8 cellular contexts compared by ENCODE assay signal in the genomic region with DNA sequence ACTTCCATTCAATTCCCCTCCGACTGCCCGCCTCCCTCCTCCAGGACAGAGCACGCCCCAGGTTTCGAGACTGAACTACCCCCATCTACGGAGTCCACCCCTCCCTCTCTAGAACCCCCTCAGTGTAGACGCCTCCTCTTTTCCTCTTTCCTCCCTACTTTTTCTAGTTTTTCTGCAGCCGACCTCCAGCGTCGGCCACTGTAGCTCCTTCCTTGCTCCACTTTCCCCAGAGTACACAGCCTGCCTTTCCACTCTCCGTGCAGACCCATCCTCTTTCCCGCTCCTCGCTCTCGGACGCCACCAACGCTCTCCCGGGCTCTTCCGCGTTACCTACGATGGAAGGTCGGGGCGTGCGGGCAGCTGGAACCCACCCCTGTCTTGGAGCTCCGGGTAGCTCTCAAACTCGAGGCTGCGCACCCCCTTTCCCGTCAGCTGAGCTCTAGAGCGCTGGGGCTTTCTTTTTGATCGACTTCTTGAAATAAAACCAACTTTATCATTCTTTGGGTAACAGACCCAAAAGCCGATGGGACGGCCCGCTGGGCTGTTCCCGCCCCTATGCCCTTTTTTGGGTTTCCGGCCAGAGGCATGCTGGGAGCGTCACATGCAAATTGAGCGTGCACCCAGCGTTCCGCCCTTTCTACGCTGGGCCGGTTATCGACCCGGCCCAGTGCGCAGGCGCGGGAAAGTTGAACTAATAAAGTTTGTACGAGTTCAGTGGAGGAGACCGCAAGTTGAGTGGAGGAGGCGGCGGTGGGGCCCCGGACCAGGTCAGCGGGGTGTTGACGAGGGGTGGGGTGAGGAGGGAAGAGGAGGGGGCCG. TPM values are rescaled to one million over a fixed set of nuclear protein-coding genes. Genes with fewer than 3 reads are reported as not detected.
DNase-seq lines count a peak whose midpoint lies in the region; ATAC-seq and TF ChIP-seq lines count a peak whose summit lies in the region.

TSS of gene BCL2L12 (plus strand) at position 633 of the 819 bp plus-strand sequence. CDS start 760 bp downstream, outside the sequence.
A gene with protein sequence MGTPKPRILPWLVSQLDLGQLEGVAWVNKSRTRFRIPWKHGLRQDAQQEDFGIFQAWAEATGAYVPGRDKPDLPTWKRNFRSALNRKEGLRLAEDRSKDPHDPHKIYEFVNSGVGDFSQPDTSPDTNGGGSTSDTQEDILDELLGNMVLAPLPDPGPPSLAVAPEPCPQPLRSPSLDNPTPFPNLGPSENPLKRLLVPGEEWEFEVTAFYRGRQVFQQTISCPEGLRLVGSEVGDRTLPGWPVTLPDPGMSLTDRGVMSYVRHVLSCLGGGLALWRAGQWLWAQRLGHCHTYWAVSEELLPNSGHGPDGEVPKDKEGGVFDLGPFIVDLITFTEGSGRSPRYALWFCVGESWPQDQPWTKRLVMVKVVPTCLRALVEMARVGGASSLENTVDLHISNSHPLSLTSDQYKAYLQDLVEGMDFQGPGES (minus strand): TSS at position 557 of the 819 bp plus-strand sequence. CDS start 1,019 bp downstream, outside the sequence.

- ATAC-seq in GM18505 (IDR thresholded peaks at IDR 0.05; ENCODE audit: unreplicated experiment) (peak; percentile 77), HG02938 (IDR thresholded peaks at IDR 0.05; ENCODE audit: unreplicated experiment) (peak; percentile 83)

- intact Hi-C loops in ascending aorta (cut with DNase I) (loop anchor here (1.0 kb wide), 1 partner anchor 11 kb away; no protein-coding TSS in a partner anchor), uterus (cut with DNase I; ENCODE audit: low total_unique reads) (no loop called here)

- H3K4me1 ChIP-seq in ascending aorta (peaks cover 0 to 18% of the 10 kb centered on the region in 2 donors), right atrium auricular region (peaks cover 0 to 30% of the 10 kb centered on the region in 2 donors), uterus (peaks cover 0 to 6% of the 10 kb centered on the region in 2 donors)

- H3K9me3 ChIP-seq in ascending aorta (no peaks in the 10 kb centered on the region), right atrium auricular region (no peaks in the 10 kb centered on the region), uterus (no peaks in the 10 kb centered on the region)

- TF ChIP-seq POLR2A in GM18505 (IDR thresholded peaks at IDR 0.05; ENCODE audit: borderline replicate concordance, extremely low read depth, insufficient read depth, insufficient read length) (peak; percentile 71), uterus (IDR thresholded peaks at IDR 0.05) (peak; percentile 69 to 73)

- H3K27me3 ChIP-seq in ascending aorta (no peaks in the 10 kb centered on the region), right atrium auricular region (no peaks in the 10 kb centered on the region), uterus (no peaks in the 10 kb centered on the region)

- H3K36me3 ChIP-seq in ascending aorta (peaks cover 23 to 28% of the 10 kb centered on the region in 2 donors), right atrium auricular region (peaks cover 26% of the 10 kb centered on the region), uterus (no peaks in the 10 kb centered on the region)

- H3K4me3 ChIP-seq in ascending aorta, result peak within 1 kb of the TSS; percentile 83
- peak within 1 kb of the TSS; percentile 58 to 82 for H3K4me3 ChIP-seq in right atrium auricular region
- H3K4me3 ChIP-seq in uterus, result peak within 1 kb of the TSS; percentile 61 to 77

- DNase-seq in NCI-H2029 treated with DMSO at 0.1 percent for 48 hours (lab: John Stamatoyannopoulos, UW) (peak; percentile 92), T-helper 22 cell (ENCODE audit: low read depth) (peak; percentile 97), ascending aorta (ENCODE audit: low spot score in 2 of 2) (peak; percentile 88 to 98), right atrium auricular region (ENCODE audit: low spot score) (peak; percentile 98), pulmonary artery endothelial cell (ENCODE audit: low read depth, low spot score) (peak; percentile 81), uterus (peak; percentile 98 to 99)

- no peak for TF ChIP-seq CTCF in ascending aorta (IDR thresholded peaks at IDR 0.05)
- TF ChIP-seq CTCF in right atrium auricular region (IDR thresholded peaks at IDR 0.05), result peak in 1 of 2 donors; percentile 17
- TF ChIP-seq CTCF in uterus (IDR thresholded peaks at IDR 0.05), result peak in 2 of 4 experiments; percentile 14 to 31

- H3K27ac ChIP-seq in ascending aorta (peak within 1 kb of the TSS; percentile 87 to 89), right atrium auricular region (peak within 1 kb of the TSS; percentile 83 to 84), uterus (peak within 1 kb of the TSS; percentile 87)

RNA-seq across cellular contexts. Expression of gene BCL2L12, which starts in this region (rescaled TPM):
- total RNA-seq in ascending aorta (0.64 TPM), right atrium auricular region (1 to 10 TPM; 5.7 to 6.5 TPM), pulmonary artery endothelial cell (6.8 and 11.4 TPM in 2 replicates), uterus (10 to 100 TPM in 1 of 4 donors, 1 to 10 TPM in 3; 3.1 to 23.8 (median 3.5) TPM)

RNA-seq across cellular contexts. Expression of the second gene that starts in this region (rescaled TPM):
- total RNA-seq in ascending aorta, result 75.9 TPM
- 10 to 100 TPM; 33.2 to 34.0 TPM for total RNA-seq in right atrium auricular region
- total RNA-seq in pulmonary artery endothelial cell, result 51.4 and 85.1 TPM in 2 replicates
- 100 to 1,000 TPM in 1 of 4 donors, 10 to 100 TPM in 2, 1 to 10 TPM in 1; 8.2 to 106 (median 63.9) TPM for total RNA-seq in uterus

Comparison
In these comparisons a context has a peak if more than half of its experiments do, and no peak if none do; other contexts are left out.
1. Peak in every context shown above with its lines: DNase-seq, ATAC-seq, H3K4me3 ChIP-seq and H3K27ac ChIP-seq.